In genomic region chr16:50043358-50043757, GRCh38 we compare ENCODE assay signal across 2 cellular contexts.
TF ChIP-seq lines count a peak whose summit lies in the region.

No MANE protein-coding gene starts in this region.

TF ChIP-seq in HepG2, 621 proteins besides CTCF, POLR2A, EP300 and RAD21:
- TF ChIP-seq U2AF2 (IDR thresholded peaks at IDR 0.05; ENCODE audit: low read depth, low read length) (0 out of 2 replicates have a peak, but pooled peaks have one; percentile 25), ZNF546 (CRISPR knock-in tag; conservative IDR thresholded peaks at IDR 0.05) (no peak)
- TF ChIP-seq, protein P1, sequence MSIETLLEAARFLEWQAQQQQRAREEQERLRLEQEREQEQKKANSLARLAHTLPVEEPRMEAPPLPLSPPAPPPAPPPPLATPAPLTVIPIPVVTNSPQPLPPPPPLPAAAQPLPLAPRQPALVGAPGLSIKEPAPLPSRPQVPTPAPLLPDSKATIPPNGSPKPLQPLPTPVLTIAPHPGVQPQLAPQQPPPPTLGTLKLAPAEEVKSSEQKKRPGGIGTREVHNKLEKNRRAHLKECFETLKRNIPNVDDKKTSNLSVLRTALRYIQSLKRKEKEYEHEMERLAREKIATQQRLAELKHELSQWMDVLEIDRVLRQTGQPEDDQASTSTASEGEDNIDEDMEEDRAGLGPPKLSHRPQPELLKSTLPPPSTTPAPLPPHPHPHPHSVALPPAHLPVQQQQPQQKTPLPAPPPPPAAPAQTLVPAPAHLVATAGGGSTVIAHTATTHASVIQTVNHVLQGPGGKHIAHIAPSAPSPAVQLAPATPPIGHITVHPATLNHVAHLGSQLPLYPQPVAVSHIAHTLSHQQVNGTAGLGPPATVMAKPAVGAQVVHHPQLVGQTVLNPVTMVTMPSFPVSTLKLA (IDR thresholded peaks at IDR 0.05), result no peak

TF ChIP-seq in WTC11, 78 proteins besides CTCF, POLR2A, EP300 and RAD21:
- TF ChIP-seq TCF7 (CRISPR knock-in tag; IDR thresholded peaks at IDR 0.05; ENCODE audit: low read depth), result no peak
- TF ChIP-seq, protein P2, sequence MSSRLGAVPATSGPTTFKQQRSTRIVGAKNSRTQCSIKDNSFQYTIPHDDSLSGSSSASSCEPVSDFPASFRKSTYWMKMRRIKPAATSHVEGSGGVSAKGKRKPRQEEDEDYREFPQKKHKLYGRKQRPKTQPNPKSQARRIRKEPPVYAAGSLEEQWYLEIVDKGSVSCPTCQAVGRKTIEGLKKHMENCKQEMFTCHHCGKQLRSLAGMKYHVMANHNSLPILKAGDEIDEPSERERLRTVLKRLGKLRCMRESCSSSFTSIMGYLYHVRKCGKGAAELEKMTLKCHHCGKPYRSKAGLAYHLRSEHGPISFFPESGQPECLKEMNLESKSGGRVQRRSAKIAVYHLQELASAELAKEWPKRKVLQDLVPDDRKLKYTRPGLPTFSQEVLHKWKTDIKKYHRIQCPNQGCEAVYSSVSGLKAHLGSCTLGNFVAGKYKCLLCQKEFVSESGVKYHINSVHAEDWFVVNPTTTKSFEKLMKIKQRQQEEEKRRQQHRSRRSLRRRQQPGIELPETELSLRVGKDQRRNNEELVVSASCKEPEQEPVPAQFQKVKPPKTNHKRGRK (CRISPR knock-in tag; IDR thresholded peaks at IDR 0.05; ENCODE audit: borderline replicate concordance), result peak; percentile 35; the same call in 1 of the 2 replicates
